In the genomic region with DNA sequence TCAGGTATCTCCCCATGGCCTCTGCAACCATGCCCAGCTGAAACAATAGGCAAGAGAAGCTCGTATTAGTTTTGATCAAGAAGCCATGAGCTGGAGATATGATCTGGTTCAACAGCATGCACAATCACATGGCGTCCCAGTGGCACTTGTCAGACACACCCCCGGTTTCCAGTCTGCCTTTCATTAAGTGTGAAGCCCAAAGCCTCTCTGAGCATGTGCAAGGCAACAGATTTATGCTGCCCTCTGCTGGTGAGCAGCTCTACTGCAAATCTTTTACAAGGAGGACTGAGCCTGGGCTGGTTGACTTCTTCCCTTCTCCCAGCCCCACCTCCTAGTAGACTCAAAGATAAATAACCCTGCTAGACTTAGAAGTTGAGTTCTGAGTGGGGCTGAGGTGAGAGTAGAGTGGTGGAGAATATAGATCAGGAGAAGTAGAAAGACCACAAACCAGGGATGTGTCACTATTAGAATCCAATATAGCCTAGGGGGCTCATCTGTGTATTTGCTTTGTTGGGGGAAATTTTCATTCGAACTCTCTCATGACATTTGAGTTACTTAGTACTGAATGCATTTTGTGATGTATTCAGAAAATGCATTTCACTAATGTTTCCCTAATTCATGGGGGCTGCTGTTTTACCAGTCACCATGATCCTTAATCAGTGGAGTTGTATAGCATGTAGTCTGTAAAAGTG, we compare ENCODE assay signal across 1 cellular context.
TF ChIP-seq lines count a peak whose summit lies in the region.

No MANE protein-coding gene starts in this region.

TF ChIP-seq in HepG2, 621 proteins besides CTCF, POLR2A, EP300 and RAD21 (continued from another document and continues in another):
- TF ChIP-seq, protein P1, sequence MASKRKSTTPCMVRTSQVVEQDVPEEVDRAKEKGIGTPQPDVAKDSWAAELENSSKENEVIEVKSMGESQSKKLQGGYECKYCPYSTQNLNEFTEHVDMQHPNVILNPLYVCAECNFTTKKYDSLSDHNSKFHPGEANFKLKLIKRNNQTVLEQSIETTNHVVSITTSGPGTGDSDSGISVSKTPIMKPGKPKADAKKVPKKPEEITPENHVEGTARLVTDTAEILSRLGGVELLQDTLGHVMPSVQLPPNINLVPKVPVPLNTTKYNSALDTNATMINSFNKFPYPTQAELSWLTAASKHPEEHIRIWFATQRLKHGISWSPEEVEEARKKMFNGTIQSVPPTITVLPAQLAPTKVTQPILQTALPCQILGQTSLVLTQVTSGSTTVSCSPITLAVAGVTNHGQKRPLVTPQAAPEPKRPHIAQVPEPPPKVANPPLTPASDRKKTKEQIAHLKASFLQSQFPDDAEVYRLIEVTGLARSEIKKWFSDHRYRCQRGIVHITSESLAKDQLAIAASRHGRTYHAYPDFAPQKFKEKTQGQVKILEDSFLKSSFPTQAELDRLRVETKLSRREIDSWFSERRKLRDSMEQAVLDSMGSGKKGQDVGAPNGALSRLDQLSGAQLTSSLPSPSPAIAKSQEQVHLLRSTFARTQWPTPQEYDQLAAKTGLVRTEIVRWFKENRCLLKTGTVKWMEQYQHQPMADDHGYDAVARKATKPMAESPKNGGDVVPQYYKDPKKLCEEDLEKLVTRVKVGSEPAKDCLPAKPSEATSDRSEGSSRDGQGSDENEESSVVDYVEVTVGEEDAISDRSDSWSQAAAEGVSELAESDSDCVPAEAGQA (IDR thresholded peaks at IDR 0.05; ENCODE audit: low read depth) = no peak
- TF ChIP-seq, protein P1 (CRISPR knock-in tag; IDR thresholded peaks at IDR 0.05; ENCODE audit: borderline replicate concordance) = no peak
- TF ChIP-seq ZMAT5 (CRISPR knock-in tag; IDR thresholded peaks at IDR 0.05; ENCODE audit: borderline replicate concordance, low read depth) (no peak), HMGA1 (CRISPR knock-in tag; conservative IDR thresholded peaks at IDR 0.05) (no peak), PHB2 (IDR thresholded peaks at IDR 0.05; ENCODE audit: partially characterized antibody) (no peak), KAT7 (CRISPR knock-in tag; IDR thresholded peaks at IDR 0.05; ENCODE audit: borderline replicate concordance) (no peak), ONECUT2 (CRISPR knock-in tag; IDR thresholded peaks at IDR 0.05) (0 out of 2 replicates have a peak, but pooled peaks have one; percentile 2), ZNF747 (CRISPR knock-in tag; IDR thresholded peaks at IDR 0.05; ENCODE audit: borderline replicate concordance) (no peak), TCF12 (IDR thresholded peaks at IDR 0.05) (no peak), TCF12 (CRISPR knock-in tag; IDR thresholded peaks at IDR 0.05) (no peak), ZNF224 (CRISPR knock-in tag; IDR thresholded peaks at IDR 0.05) (0 out of 2 replicates have a peak, but pooled peaks have one; percentile 34), ZNF883 (CRISPR knock-in tag; IDR thresholded peaks at IDR 0.05; ENCODE audit: not compliant biosample characterization) (no peak), DR1 (CRISPR knock-in tag; IDR thresholded peaks at IDR 0.05) (no peak), IKZF1 (IDR thresholded peaks at IDR 0.05) (no peak), NFIB (CRISPR knock-in tag; IDR thresholded peaks at IDR 0.05; ENCODE audit: borderline replicate concordance) (no peak), ZNF878 (CRISPR knock-in tag; IDR thresholded peaks at IDR 0.05) (peak; percentile 90), ZNF367 (CRISPR knock-in tag; IDR thresholded peaks at IDR 0.05; ENCODE audit: borderline replicate concordance) (no peak), MBNL3 (CRISPR knock-in tag; conservative IDR thresholded peaks at IDR 0.05) (no peak), RNF2 (conservative IDR thresholded peaks at IDR 0.05; ENCODE audit: low read depth) (peak; percentile 73; the same call in 1 of the 2 replicates), SATB2 (CRISPR knock-in tag; IDR thresholded peaks at IDR 0.05) (no peak), BORCS8-MEF2B (CRISPR knock-in tag; IDR thresholded peaks at IDR 0.05) (no peak), ZMYM4 (CRISPR knock-in tag; IDR thresholded peaks at IDR 0.05) (peak; percentile 75), ZFP90 (CRISPR knock-in tag; IDR thresholded peaks at IDR 0.05; ENCODE audit: borderline replicate concordance) (no peak), HNRNPH1 (optimal IDR thresholded peaks at IDR 0.05; ENCODE audit: low read depth, low read length) (no peak), NFYB (CRISPR knock-in tag; IDR thresholded peaks at IDR 0.05) (no peak), TARDBP (CRISPR knock-in tag; IDR thresholded peaks at IDR 0.05) (0 out of 2 replicates have a peak, but pooled peaks have one; percentile 19), MXD3 (CRISPR knock-in tag; IDR thresholded peaks at IDR 0.05) (peak; percentile 61; the same call in 1 of the 2 replicates), ZBTB7B (CRISPR knock-in tag; IDR thresholded peaks at IDR 0.05) (no peak), ZNF574 (CRISPR knock-in tag; IDR thresholded peaks at IDR 0.05) (no peak), ZNF24 (IDR thresholded peaks at IDR 0.05) (no peak), MEIS1 (CRISPR knock-in tag; IDR thresholded peaks at IDR 0.05; ENCODE audit: borderline replicate concordance) (no peak), ZFY (CRISPR knock-in tag; IDR thresholded peaks at IDR 0.05) (no peak; the same call in 1 of the 2 replicates)
- TF ChIP-seq, protein P2, sequence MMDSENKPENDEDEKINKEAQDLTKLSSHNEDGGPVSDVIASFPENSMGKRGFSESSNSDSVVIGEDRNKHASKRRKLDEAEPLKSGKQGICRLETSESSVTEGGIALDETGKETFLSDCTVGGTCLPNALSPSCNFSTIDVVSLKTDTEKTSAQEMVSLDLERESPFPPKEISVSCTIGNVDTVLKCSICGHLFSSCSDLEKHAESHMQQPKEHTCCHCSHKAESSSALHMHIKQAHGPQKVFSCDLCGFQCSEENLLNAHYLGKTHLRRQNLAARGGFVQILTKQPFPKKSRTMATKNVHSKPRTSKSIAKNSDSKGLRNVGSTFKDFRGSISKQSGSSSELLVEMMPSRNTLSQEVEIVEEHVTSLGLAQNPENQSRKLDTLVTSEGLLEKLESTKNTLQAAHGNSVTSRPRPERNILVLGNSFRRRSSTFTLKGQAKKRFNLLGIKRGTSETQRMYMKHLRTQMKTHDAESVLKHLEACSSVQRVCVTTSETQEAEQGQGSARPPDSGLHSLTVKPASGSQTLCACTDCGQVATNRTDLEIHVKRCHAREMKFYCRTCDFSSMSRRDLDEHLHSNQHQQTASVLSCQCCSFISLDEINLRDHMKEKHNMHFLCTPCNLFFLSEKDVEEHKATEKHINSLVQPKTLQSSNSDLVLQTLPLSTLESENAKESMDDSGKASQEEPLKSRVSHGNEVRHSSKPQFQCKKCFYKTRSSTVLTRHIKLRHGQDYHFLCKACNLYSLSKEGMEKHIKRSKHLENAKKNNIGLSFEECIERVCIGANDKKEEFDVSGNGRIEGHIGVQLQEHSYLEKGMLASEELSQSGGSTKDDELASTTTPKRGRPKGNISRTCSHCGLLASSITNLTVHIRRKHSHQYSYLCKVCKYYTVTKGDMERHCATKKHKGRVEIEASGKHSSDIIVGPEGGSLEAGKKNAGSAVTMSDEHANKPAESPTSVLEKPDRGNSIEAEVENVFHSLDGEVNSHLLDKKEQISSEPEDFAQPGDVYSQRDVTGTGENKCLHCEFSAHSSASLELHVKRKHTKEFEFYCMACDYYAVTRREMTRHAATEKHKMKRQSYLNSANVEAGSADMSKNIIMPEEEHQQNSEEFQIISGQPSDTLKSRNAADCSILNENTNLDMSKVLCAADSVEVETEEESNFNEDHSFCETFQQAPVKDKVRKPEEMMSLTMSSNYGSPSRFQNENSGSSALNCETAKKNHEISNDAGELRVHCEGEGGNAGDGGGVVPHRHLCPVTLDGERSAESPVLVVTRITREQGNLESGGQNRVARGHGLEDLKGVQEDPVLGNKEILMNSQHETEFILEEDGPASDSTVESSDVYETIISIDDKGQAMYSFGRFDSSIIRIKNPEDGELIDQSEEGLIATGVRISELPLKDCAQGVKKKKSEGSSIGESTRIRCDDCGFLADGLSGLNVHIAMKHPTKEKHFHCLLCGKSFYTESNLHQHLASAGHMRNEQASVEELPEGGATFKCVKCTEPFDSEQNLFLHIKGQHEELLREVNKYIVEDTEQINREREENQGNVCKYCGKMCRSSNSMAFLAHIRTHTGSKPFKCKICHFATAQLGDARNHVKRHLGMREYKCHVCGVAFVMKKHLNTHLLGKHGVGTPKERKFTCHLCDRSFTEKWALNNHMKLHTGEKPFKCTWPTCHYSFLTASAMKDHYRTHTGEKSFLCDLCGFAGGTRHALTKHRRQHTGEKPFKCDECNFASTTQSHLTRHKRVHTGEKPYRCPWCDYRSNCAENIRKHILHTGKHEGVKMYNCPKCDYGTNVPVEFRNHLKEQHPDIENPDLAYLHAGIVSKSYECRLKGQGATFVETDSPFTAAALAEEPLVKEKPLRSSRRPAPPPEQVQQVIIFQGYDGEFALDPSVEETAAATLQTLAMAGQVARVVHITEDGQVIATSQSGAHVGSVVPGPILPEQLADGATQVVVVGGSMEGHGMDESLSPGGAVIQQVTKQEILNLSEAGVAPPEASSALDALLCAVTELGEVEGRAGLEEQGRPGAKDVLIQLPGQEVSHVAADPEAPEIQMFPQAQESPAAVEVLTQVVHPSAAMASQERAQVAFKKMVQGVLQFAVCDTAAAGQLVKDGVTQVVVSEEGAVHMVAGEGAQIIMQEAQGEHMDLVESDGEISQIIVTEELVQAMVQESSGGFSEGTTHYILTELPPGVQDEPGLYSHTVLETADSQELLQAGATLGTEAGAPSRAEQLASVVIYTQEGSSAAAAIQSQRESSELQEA (CRISPR knock-in tag; IDR thresholded peaks at IDR 0.05; ENCODE audit: not compliant biosample characterization) = no peak
- TF ChIP-seq, protein P3, sequence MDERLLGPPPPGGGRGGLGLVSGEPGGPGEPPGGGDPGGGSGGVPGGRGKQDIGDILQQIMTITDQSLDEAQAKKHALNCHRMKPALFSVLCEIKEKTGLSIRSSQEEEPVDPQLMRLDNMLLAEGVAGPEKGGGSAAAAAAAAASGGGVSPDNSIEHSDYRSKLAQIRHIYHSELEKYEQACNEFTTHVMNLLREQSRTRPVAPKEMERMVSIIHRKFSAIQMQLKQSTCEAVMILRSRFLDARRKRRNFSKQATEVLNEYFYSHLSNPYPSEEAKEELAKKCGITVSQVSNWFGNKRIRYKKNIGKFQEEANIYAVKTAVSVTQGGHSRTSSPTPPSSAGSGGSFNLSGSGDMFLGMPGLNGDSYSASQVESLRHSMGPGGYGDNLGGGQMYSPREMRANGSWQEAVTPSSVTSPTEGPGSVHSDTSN (CRISPR knock-in tag; IDR thresholded peaks at IDR 0.05) = no peak
- TF ChIP-seq, protein P4, sequence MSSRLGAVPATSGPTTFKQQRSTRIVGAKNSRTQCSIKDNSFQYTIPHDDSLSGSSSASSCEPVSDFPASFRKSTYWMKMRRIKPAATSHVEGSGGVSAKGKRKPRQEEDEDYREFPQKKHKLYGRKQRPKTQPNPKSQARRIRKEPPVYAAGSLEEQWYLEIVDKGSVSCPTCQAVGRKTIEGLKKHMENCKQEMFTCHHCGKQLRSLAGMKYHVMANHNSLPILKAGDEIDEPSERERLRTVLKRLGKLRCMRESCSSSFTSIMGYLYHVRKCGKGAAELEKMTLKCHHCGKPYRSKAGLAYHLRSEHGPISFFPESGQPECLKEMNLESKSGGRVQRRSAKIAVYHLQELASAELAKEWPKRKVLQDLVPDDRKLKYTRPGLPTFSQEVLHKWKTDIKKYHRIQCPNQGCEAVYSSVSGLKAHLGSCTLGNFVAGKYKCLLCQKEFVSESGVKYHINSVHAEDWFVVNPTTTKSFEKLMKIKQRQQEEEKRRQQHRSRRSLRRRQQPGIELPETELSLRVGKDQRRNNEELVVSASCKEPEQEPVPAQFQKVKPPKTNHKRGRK (CRISPR knock-in tag; IDR thresholded peaks at IDR 0.05) = no peak
